In genomic region chr2:235051436-235052260, GRCh38 we compare ENCODE assay signal across 10 cellular contexts.
A peak's percentile ranks its signal among the peaks of the same experiment; 100 is the strongest.
DNase-seq lines count a peak whose midpoint lies in the region; ATAC-seq and TF ChIP-seq lines count a peak whose summit lies in the region.
"Had no signal": no experiment of that assay in that cellular context is flagged by ENCODE, and none has a peak within 500 bp of the region (broad histone marks: within the 10 kb centered on the region; RNA-seq: fewer than 3 reads in every experiment).

No MANE protein-coding gene starts in this region.

- peaks cover 8% of the 10 kb centered on the region for H3K4me1 ChIP-seq in mammary epithelial cell (ENCODE audit: insufficient read depth, low read length)
- peaks cover 14% of the 10 kb centered on the region for H3K4me1 ChIP-seq in muscle layer of colon (ENCODE audit: insufficient read depth, low read length)

- CTCF ChIA-PET in MCF 10A (lab: Yijun Ruan, JAX) (interaction anchor here (0.5 to 0.6 kb wide), 3 partner anchors 22 to 259 kb away, joined by 3 to 4 read pairs (median 3); no protein-coding TSS in a partner anchor), mammary epithelial cell (lab: Charles Lee; ENCODE audit: low non-redundant PET) (no interaction called here)

- H3K27ac Mint-ChIP-seq in MCF 10A (ENCODE audit: low read depth, unreplicated experiment) = peak overlapping the region; percentile 3
- H3K27ac Mint-ChIP-seq in type B pancreatic cell = peak overlapping the region; percentile 74

- ATAC-seq in esophagus mucosa = peak; percentile 6
- ATAC-seq in HG02588 (IDR thresholded peaks at IDR 0.05; ENCODE audit: unreplicated experiment) = no peak

- no peak for TF ChIP-seq CTCF in MCF 10A (IDR thresholded peaks at IDR 0.05; ENCODE audit: unreplicated experiment)
- no peak for TF ChIP-seq CTCF in mammary epithelial cell (conservative IDR thresholded peaks at IDR 0.05 in 1 of 2, IDR thresholded peaks at IDR 0.05 in 1 of 2; ENCODE audit: extremely low read depth in 1 of 2, insufficient read depth in 1 of 2, low read depth in 1 of 2, low read length in 2 of 2)
- no peak for TF ChIP-seq CTCF in type B pancreatic cell (conservative IDR thresholded peaks at IDR 0.05)

- no peak overlapping the region for H2AFZ ChIP-seq in mammary epithelial cell (ENCODE audit: low read depth, low read length)

- H3K4me1 Mint-ChIP-seq in MCF 10A (ENCODE audit: insufficient read depth, unreplicated experiment) = peaks cover 32% of the 10 kb centered on the region
- peaks cover 16% of the 10 kb centered on the region for H3K4me1 Mint-ChIP-seq in type B pancreatic cell (ENCODE audit: unreplicated experiment)

- in situ Hi-C loops in mammary epithelial cell (cut with MboI; ENCODE audit: low sequenced_read_pairs in 2 of 2) = no loop called here

- H3K27me3 ChIP-seq in mammary epithelial cell (ENCODE audit: insufficient read depth, low read length) = no peaks in the 10 kb centered on the region
- no peaks in the 10 kb centered on the region for H3K27me3 ChIP-seq in muscle layer of colon (ENCODE audit: control insufficient read depth in 1 of 2, insufficient read depth in 2 of 2, low read length in 2 of 2)

- H3K4me3 ChIP-seq in mammary epithelial cell (replicated peaks in 1 of 3; ENCODE audit: insufficient read depth in 1 of 3, low read depth in 2 of 3, low read length in 3 of 3) (no peak overlapping the region), muscle layer of colon (ENCODE audit: low read depth in 1 of 2, low read length in 2 of 2) (no peak overlapping the region)

- H3K9me3 Mint-ChIP-seq in MCF 10A (ENCODE audit: unreplicated experiment) (no peaks in the 10 kb centered on the region), type B pancreatic cell (no peaks in the 10 kb centered on the region)

- H3K27ac ChIP-seq in mammary epithelial cell (ENCODE audit: insufficient read depth, low read depth, low read length) (no peak overlapping the region), muscle layer of colon (ENCODE audit: low read depth, low read length) (peak overlapping the region; percentile 46)

- H3K27me3 Mint-ChIP-seq in MCF 10A (ENCODE audit: insufficient read depth, unreplicated experiment) (no peaks in the 10 kb centered on the region), type B pancreatic cell (no peaks in the 10 kb centered on the region)

- intact Hi-C loops in MCF 10A (cut with micrococcal nuclease) = loop anchor here (1.0 to 5.0 kb wide), 4 partner anchors 99 to 501 kb away; partner anchors contain the start of gene SH3BP4
- intact Hi-C loops in mammary epithelial cell (cut with micrococcal nuclease) = loop anchor here (10.0 kb wide), 1 partner anchor 167 kb away; no protein-coding TSS in a partner anchor

- POLR2A ChIA-PET in MCF 10A (lab: Yijun Ruan, JAX) = interaction anchor here (2.5 kb wide), 1 partner anchor 24 kb away, joined by 8 read pairs; no protein-coding TSS in a partner anchor

- H3K9me3 ChIP-seq in mammary epithelial cell (replicated peaks; ENCODE audit: insufficient read depth, low read length) (no peaks in the 10 kb centered on the region), muscle layer of colon (ENCODE audit: low read length) (no peaks in the 10 kb centered on the region)

- no peak for DNase-seq in MCF 10A (ENCODE audit: unreplicated experiment)
- no peak for DNase-seq in mammary epithelial cell
- DNase-seq in type B pancreatic cell (ENCODE audit: extremely low spot score, unreplicated experiment) = no peak
- DNase-seq in NCI-H1436 treated with DMSO at 0.1 percent for 48 hours (lab: John Stamatoyannopoulos, UW) = no peak
- DNase-seq in NCI-H1092 treated with DMSO at 0.1 percent for 48 hours (lab: John Stamatoyannopoulos, UW) = no peak
- DNase-seq: ACHN; activated CD4-positive, alpha-beta T cell treated with anti-CD3 and anti-CD28 coated beads, Interleukin-2, amount 50 U/mL, for 4 hours had no signal

- no peak overlapping the region for H3K4me2 ChIP-seq in mammary epithelial cell (ENCODE audit: insufficient read depth, low read depth, low read length)

- H3K4me3 Mint-ChIP-seq in MCF 10A (ENCODE audit: unreplicated experiment) = no peak overlapping the region
- H3K4me3 Mint-ChIP-seq in type B pancreatic cell = peak overlapping the region; percentile 6

- dilution Hi-C loops in mammary epithelial cell (cut with HindIII; ENCODE audit: low sequenced_read_pairs) = no loop called here

- peaks cover 22% of the 10 kb centered on the region for H3K36me3 Mint-ChIP-seq in MCF 10A (ENCODE audit: insufficient read depth, unreplicated experiment)
- H3K36me3 Mint-ChIP-seq in type B pancreatic cell = peaks cover 40% of the 10 kb centered on the region

- H3K36me3 ChIP-seq in mammary epithelial cell (ENCODE audit: insufficient read depth, low read length) (peaks cover 12% of the 10 kb centered on the region), muscle layer of colon (ENCODE audit: insufficient read depth, low read length) (no peaks in the 10 kb centered on the region)

- no TSS peak for BruUV-seq in MCF 10A (replicated peaks; lab: Mats Ljungman, UMichigan)
- no TSS peak for BruUV-seq in mammary epithelial cell (replicated peaks; lab: Mats Ljungman, UMichigan)

- 90% methylated on average over 12 of the region's 18 CpGs for WGBS in mammary epithelial cell (ENCODE audit: low coverage, missing lambda C conversion rate)

- no peak overlapping the region for H3K9ac ChIP-seq in mammary epithelial cell (ENCODE audit: insufficient read depth, low read length)
- no peak overlapping the region for H3K9ac ChIP-seq in muscle layer of colon (ENCODE audit: low read length)

- peaks cover 46% of the 10 kb centered on the region for H3K79me2 ChIP-seq in mammary epithelial cell (ENCODE audit: insufficient read depth, low read length)

- no peaks in the 10 kb centered on the region for H4K20me1 ChIP-seq in mammary epithelial cell (ENCODE audit: insufficient read depth, low read length)
